Comparison of ENCODE assay signal across 9 cellular contexts in the genomic region with DNA sequence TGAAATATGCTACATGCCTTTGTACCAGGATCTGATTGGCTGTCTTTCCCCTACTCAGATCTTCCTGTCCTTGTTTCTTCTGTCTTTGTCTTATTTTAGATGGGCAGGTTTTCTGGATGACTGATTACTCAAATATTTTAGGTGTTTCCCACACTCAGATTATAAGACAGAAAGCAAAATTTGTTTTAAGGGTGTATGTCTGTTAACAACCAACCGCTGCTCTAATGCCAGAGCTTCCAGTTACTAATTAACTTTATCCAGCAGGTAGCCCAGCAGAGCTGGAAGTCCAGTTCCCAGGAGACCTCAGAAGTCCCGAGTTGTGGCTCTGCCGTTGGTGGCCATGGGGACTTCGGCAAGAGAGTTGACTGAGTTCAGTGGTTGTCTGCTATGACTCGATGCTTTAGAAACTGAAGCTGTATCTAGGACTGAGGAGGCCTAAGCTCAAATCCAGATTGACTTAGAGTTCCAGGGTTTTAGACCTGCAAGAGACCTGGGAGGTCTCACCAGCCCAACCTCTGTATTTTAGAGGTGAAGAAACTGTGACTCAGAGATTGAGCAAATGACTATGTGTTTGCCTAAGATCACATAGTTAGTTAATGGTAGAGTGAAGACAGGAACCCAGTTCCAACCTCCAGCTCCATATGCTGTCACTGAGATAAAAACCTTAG. TPM values are rescaled to one million over a fixed set of nuclear protein-coding genes. Genes with fewer than 3 reads are reported as not detected.
DNase-seq lines count a peak whose midpoint lies in the region; ATAC-seq and TF ChIP-seq lines count a peak whose summit lies in the region.
"Had no signal": no experiment of that assay in that cellular context is flagged by ENCODE, and none has a peak within 500 bp of the region (broad histone marks: within the 10 kb centered on the region; RNA-seq: fewer than 3 reads in every experiment).

No MANE protein-coding gene starts in this region.

- POLR2A ChIA-PET in WTC11 (lab: Charles Lee): interaction anchor here (0.6 kb wide), 1 partner anchor 449 kb away, joined by 6 read pairs; no protein-coding TSS in a partner anchor

- H3K9me3 Mint-ChIP-seq in WTC11: peaks cover 7% of the 10 kb centered on the region

- CTCF ChIA-PET in WTC11 (lab: Charles Lee): interaction anchor here (0.8 to 1.7 kb wide), 4 partner anchors 21 to 253 kb away, joined by 3 to 6 read pairs (median 6); no protein-coding TSS in a partner anchor

- ATAC-seq in GM21529 (IDR thresholded peaks at IDR 0.05; ENCODE audit: unreplicated experiment): peak; percentile 69
- ATAC-seq in WTC11: no peak
- no peak for ATAC-seq in GM21515 (IDR thresholded peaks at IDR 0.05; ENCODE audit: unreplicated experiment)

- H3K4me3 Mint-ChIP-seq in WTC11: no peak overlapping the region

- DNase-seq in COLO668 (lab: John Stamatoyannopoulos, UW; ENCODE audit: unreplicated experiment) (peak; percentile 37), WTC11 (ENCODE audit: low spot score) (no peak), left kidney (ENCODE audit: low read depth, low spot score) (peak; percentile 28), OCI-M2 (lab: John Stamatoyannopoulos, UW; ENCODE audit: unreplicated experiment) (no peak), NCI-H2196 (lab: John Stamatoyannopoulos, UW; ENCODE audit: unreplicated experiment) (no peak), middle frontal gyrus (ENCODE audit: extremely low spot score, low spot score) (no peak)
- DNase-seq: retina had no signal

- no peak overlapping the region for H3K27ac Mint-ChIP-seq in WTC11

- no peaks in the 10 kb centered on the region; the same call in 1 of the 2 replicates for H3K27me3 Mint-ChIP-seq in WTC11 (ENCODE audit: low read depth)

- no peaks in the 10 kb centered on the region for H3K36me3 Mint-ChIP-seq in WTC11

- no peak for TF ChIP-seq CTCF in WTC11 (IDR thresholded peaks at IDR 0.05)

- no peaks in the 10 kb centered on the region for H3K4me1 Mint-ChIP-seq in WTC11

TF ChIP-seq in WTC11, 78 proteins besides CTCF, POLR2A, EP300 and RAD21:
- TF ChIP-seq GABPB1 (CRISPR knock-in tag; IDR thresholded peaks at IDR 0.05) (peak; percentile 41; the same call in 1 of the 2 replicates), ZBTB43 (CRISPR knock-in tag; IDR thresholded peaks at IDR 0.05) (no peak)
- TF ChIP-seq, protein P1, sequence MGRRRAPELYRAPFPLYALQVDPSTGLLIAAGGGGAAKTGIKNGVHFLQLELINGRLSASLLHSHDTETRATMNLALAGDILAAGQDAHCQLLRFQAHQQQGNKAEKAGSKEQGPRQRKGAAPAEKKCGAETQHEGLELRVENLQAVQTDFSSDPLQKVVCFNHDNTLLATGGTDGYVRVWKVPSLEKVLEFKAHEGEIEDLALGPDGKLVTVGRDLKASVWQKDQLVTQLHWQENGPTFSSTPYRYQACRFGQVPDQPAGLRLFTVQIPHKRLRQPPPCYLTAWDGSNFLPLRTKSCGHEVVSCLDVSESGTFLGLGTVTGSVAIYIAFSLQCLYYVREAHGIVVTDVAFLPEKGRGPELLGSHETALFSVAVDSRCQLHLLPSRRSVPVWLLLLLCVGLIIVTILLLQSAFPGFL (CRISPR knock-in tag; IDR thresholded peaks at IDR 0.05; ENCODE audit: borderline replicate concordance): no peak

RNA-seq across cellular contexts. Expression of gene IL1R2, which starts 7.5 kb away (rescaled TPM):
- total RNA-seq in WTC11 (2021): 0.22 TPM in 1 of 3 replicates, not detected in the others

Comparison
In these comparisons a context has a peak if more than half of its experiments do, and no peak if none do; other contexts are left out.
1. DNase-seq: peak in COLO668 (single experiment) and left kidney (single experiment); none in WTC11 (single experiment), OCI-M2 (single experiment), NCI-H2196 (single experiment) and middle frontal gyrus (single experiment).